In the genomic region with DNA sequence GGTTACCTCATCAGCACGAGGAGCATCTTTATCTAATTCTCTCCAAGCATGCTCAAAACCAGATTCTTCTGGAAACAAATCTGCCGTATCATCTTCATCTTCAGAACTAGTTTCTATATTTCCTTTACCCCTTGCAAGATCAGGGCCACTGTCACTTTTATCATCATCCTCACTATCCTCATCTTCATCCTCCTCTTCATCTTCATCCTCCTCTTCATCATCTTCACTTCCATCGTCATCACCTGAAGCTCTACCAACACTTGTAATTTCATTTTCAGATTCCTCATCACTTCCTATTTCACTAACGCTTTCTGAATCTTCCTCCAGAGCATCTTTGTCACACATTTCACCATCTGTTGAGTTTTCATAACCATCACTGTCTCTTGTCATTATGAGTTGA, we compare ENCODE assay signal across 21 cellular contexts.
"Had no signal": no experiment of that assay in that cellular context is flagged by ENCODE, and none has a peak within 500 bp of the region (broad histone marks: within the 10 kb centered on the region; RNA-seq: fewer than 3 reads in every experiment).

No MANE protein-coding gene starts in this region.

- H3K4me1 Mint-ChIP-seq: endodermal cell, neural crest cell had no signal

- H3K4me3 Mint-ChIP-seq: activated CD8-positive, alpha-beta T cell treated with anti-CD3 and anti-CD28 coated beads, Interleukin-2, amount 10 ng/mL, durations not matched to agents 7 days and 5 days; activated naive CD8-positive, alpha-beta T cell treated with anti-CD3 and anti-CD28 coated beads, Interleukin-2, amount 50 U/mL, for 24 hours; brain; endodermal cell; neural crest cell; type B pancreatic cell had no signal

- H3K36me3 ChIP-seq: colonic mucosa had no signal

- H3K9me3 Mint-ChIP-seq: activated naive CD8-positive, alpha-beta T cell treated with anti-CD3 and anti-CD28 coated beads, Interleukin-2, amount 50 U/mL, for 24 hours; brain; endodermal cell; neural crest cell; type B pancreatic cell had no signal

- H3K27me3 Mint-ChIP-seq: activated naive CD8-positive, alpha-beta T cell treated with anti-CD3 and anti-CD28 coated beads, Interleukin-2, amount 50 U/mL, for 24 hours; type B pancreatic cell had no signal

- H3K27ac Mint-ChIP-seq: activated CD8-positive, alpha-beta T cell treated with anti-CD3 and anti-CD28 coated beads, Interleukin-2, amount 10 ng/mL, durations not matched to agents 7 days and 5 days; endodermal cell; type B pancreatic cell had no signal

- H3K27ac ChIP-seq: colonic mucosa, left lung, stomach, testis, VCaP had no signal

- H3K9me3 ChIP-seq: colonic mucosa, left lung, stomach, testis had no signal

- DNase-seq: activated CD8-positive, alpha-beta memory T cell treated with anti-CD3 and anti-CD28 coated beads, Interleukin-2, amount 50 U/mL, for 4 hours; activated CD8-positive, alpha-beta T cell treated with anti-CD3 and anti-CD28 coated beads, Interleukin-2, amount 10 ng/mL, durations not matched to agents 7 days and 5 days; activated naive CD4-positive, alpha-beta T cell; activated naive CD8-positive, alpha-beta T cell treated with anti-CD3 and anti-CD28 coated beads, Interleukin-2, amount 50 U/mL, for 24 hours; anterior cingulate cortex; central memory CD4-positive, alpha-beta T cell; colonic mucosa; endodermal cell; foreskin melanocyte; head of caudate nucleus; kidney; left lung; retina; stimulated activated CD4-positive, alpha-beta T cell treated with anti-CD3 and anti-CD28 coated beads, Interleukin-2, amount 100 ng/mL, for 24 hours; stomach; T-helper 2 cell; testis had no signal

- H3K4me3 ChIP-seq: colonic mucosa, left lung, stomach, testis had no signal

- H3K4me1 ChIP-seq: colonic mucosa, left lung, testis had no signal

- H3K27me3 ChIP-seq: colonic mucosa, left lung, stomach, testis had no signal
